ENCODE assay signal across 1 cellular context in the genomic region with DNA sequence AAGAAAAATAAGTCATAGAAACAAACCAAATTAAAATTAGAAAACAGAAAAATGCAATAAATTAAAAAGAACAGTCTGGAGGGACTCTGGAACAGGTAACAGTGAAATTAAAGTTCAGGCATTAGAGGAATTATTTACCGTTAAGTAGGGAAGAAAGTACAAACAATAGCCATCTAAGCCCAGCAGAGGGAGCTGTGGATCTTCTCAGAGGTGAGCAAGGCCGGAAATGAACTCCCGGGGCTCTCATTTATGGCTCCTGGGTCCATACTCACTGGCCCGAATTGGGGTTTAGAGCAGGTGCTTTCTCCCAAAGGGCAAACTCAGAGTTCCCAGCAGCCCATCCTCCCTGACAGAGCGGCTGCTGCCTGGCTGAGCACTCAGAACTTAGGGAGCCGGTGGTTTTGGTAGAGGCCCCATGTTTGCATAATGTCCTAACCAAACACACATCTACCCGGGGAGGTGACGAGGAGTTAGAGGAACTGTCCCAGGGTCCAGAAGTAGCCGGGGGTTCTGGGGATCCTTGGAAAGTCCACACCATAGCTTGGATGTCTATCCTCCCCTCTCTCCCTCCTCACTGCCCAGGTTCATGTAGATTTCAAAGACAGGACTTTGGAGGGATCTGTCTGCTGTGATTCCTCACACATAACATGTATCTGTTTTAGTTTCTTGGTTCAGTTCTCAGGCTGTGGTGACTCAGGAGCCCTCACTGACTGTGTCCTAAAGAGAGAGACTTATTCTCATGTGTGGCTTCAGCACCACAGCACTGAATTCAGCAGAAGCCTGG.
TF ChIP-seq lines count a peak whose summit lies in the region.

No MANE protein-coding gene starts in this region.

TF ChIP-seq in K562, 482 proteins besides CTCF, POLR2A, EP300 and RAD21 (continued from another document and continues in another):
- TF ChIP-seq, protein P1, sequence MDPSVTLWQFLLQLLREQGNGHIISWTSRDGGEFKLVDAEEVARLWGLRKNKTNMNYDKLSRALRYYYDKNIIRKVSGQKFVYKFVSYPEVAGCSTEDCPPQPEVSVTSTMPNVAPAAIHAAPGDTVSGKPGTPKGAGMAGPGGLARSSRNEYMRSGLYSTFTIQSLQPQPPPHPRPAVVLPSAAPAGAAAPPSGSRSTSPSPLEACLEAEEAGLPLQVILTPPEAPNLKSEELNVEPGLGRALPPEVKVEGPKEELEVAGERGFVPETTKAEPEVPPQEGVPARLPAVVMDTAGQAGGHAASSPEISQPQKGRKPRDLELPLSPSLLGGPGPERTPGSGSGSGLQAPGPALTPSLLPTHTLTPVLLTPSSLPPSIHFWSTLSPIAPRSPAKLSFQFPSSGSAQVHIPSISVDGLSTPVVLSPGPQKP (CRISPR knock-in tag; IDR thresholded peaks at IDR 0.05), result no peak
- TF ChIP-seq NFIX (CRISPR knock-in tag; IDR thresholded peaks at IDR 0.05; ENCODE audit: low read depth) (no peak), ZBTB40 (IDR thresholded peaks at IDR 0.05) (peak; percentile 74; the same call in 1 of the 2 replicates), ZBTB40 (CRISPR knock-in tag; IDR thresholded peaks at IDR 0.05) (no peak), CHD1 (IDR thresholded peaks at IDR 0.05; ENCODE audit: low read length) (no peak), HMG20B (CRISPR knock-in tag; IDR thresholded peaks at IDR 0.05) (no peak), MAZ (CRISPR knock-in tag; conservative IDR thresholded peaks at IDR 0.05 in 1 of 2, IDR thresholded peaks at IDR 0.05 in 1 of 2) (peak in 1 of 2 experiments; percentile 87; a peak in 2 of 4 replicates), PPARD (CRISPR knock-in tag; IDR thresholded peaks at IDR 0.05) (no peak), ZNF23 (CRISPR knock-in tag; IDR thresholded peaks at IDR 0.05) (no peak), ZNF436 (CRISPR knock-in tag; IDR thresholded peaks at IDR 0.05) (no peak), YBX1 (IDR thresholded peaks at IDR 0.05) (no peak), HDAC2 (IDR thresholded peaks at IDR 0.05) (no peak), KLF16 (IDR thresholded peaks at IDR 0.05) (peak; percentile 84), FUS (optimal IDR thresholded peaks at IDR 0.05; ENCODE audit: low read depth, low read length) (no peak), MYBL2 (IDR thresholded peaks at IDR 0.05; ENCODE audit: low read depth) (no peak), MYBL2 (CRISPR knock-in tag; IDR thresholded peaks at IDR 0.05; ENCODE audit: borderline replicate concordance) (no peak), TBL1XR1 (IDR thresholded peaks at IDR 0.05; ENCODE audit: low read length in 2 of 2) (peak; percentile 66 to 88), ZNF274 (IDR thresholded peaks at IDR 0.05; ENCODE audit: borderline replicate concordance, low read depth, low read length) (no peak), ELF2 (CRISPR knock-in tag; IDR thresholded peaks at IDR 0.05) (no peak), ZNF224 (CRISPR knock-in tag; IDR thresholded peaks at IDR 0.05) (no peak), LEF1 (IDR thresholded peaks at IDR 0.05) (no peak), HEY1 (CRISPR knock-in tag; IDR thresholded peaks at IDR 0.05; ENCODE audit: borderline replicate concordance) (peak; percentile 44; the same call in 1 of the 2 replicates), ZNF280B (CRISPR knock-in tag; IDR thresholded peaks at IDR 0.05) (no peak), ZNF507 (tag; conservative IDR thresholded peaks at IDR 0.05) (no peak), UBTF (IDR thresholded peaks at IDR 0.05; ENCODE audit: borderline replicate concordance in 1 of 2, low read depth in 2 of 2, low read length in 2 of 2) (no peak)
- TF ChIP-seq, protein P2, sequence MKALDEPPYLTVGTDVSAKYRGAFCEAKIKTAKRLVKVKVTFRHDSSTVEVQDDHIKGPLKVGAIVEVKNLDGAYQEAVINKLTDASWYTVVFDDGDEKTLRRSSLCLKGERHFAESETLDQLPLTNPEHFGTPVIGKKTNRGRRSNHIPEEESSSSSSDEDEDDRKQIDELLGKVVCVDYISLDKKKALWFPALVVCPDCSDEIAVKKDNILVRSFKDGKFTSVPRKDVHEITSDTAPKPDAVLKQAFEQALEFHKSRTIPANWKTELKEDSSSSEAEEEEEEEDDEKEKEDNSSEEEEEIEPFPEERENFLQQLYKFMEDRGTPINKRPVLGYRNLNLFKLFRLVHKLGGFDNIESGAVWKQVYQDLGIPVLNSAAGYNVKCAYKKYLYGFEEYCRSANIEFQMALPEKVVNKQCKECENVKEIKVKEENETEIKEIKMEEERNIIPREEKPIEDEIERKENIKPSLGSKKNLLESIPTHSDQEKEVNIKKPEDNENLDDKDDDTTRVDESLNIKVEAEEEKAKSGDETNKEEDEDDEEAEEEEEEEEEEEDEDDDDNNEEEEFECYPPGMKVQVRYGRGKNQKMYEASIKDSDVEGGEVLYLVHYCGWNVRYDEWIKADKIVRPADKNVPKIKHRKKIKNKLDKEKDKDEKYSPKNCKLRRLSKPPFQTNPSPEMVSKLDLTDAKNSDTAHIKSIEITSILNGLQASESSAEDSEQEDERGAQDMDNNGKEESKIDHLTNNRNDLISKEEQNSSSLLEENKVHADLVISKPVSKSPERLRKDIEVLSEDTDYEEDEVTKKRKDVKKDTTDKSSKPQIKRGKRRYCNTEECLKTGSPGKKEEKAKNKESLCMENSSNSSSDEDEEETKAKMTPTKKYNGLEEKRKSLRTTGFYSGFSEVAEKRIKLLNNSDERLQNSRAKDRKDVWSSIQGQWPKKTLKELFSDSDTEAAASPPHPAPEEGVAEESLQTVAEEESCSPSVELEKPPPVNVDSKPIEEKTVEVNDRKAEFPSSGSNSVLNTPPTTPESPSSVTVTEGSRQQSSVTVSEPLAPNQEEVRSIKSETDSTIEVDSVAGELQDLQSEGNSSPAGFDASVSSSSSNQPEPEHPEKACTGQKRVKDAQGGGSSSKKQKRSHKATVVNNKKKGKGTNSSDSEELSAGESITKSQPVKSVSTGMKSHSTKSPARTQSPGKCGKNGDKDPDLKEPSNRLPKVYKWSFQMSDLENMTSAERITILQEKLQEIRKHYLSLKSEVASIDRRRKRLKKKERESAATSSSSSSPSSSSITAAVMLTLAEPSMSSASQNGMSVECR (CRISPR knock-in tag; IDR thresholded peaks at IDR 0.05), result no peak
- TF ChIP-seq, protein P3, sequence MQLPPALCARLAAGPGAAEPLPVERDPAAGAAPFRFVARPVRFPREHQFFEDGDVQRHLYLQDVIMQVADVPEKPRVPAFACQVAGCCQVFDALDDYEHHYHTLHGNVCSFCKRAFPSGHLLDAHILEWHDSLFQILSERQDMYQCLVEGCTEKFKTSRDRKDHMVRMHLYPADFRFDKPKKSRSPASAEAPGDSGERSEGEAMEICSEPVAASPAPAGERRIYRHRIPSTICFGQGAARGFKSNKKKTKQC (CRISPR knock-in tag; IDR thresholded peaks at IDR 0.05), result peak; percentile 51; the same call in 1 of the 2 replicates
- TF ChIP-seq, protein P4, sequence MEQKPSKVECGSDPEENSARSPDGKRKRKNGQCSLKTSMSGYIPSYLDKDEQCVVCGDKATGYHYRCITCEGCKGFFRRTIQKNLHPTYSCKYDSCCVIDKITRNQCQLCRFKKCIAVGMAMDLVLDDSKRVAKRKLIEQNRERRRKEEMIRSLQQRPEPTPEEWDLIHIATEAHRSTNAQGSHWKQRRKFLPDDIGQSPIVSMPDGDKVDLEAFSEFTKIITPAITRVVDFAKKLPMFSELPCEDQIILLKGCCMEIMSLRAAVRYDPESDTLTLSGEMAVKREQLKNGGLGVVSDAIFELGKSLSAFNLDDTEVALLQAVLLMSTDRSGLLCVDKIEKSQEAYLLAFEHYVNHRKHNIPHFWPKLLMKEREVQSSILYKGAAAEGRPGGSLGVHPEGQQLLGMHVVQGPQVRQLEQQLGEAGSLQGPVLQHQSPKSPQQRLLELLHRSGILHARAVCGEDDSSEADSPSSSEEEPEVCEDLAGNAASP (IDR thresholded peaks at IDR 0.05), result no peak
- TF ChIP-seq, protein P5, sequence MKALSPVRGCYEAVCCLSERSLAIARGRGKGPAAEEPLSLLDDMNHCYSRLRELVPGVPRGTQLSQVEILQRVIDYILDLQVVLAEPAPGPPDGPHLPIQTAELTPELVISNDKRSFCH (CRISPR knock-in tag; IDR thresholded peaks at IDR 0.05), result no peak
- TF ChIP-seq, protein P5 (tag; IDR thresholded peaks at IDR 0.05), result no peak; the same call in 1 of the 2 replicates
- TF ChIP-seq, protein P6, sequence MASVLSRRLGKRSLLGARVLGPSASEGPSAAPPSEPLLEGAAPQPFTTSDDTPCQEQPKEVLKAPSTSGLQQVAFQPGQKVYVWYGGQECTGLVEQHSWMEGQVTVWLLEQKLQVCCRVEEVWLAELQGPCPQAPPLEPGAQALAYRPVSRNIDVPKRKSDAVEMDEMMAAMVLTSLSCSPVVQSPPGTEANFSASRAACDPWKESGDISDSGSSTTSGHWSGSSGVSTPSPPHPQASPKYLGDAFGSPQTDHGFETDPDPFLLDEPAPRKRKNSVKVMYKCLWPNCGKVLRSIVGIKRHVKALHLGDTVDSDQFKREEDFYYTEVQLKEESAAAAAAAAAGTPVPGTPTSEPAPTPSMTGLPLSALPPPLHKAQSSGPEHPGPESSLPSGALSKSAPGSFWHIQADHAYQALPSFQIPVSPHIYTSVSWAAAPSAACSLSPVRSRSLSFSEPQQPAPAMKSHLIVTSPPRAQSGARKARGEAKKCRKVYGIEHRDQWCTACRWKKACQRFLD (CRISPR knock-in tag; IDR thresholded peaks at IDR 0.05), result no peak
